In the genomic region with DNA sequence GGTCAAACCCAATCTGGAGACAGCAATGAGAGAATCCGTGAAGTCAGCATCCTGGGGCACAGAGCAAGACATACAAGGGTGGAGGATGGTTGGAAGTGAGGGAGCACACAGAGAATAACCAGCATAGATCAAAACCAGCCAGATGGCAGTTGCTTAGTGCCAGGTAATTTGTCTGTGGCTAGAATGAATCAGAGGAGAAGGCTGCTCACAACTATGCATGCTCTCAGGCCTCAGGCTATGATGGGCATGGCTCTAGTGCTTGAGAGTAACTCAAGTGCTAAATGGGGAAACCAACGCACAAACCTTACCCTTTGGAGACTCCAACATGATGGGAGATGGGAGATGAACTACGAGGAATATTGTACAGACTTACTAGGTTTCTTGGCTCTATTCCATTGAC, we compare ENCODE assay signal across 21 cellular contexts.
"Had no signal": no experiment of that assay in that cellular context is flagged by ENCODE, and none has a peak within 500 bp of the region (broad histone marks: within the 10 kb centered on the region; RNA-seq: fewer than 3 reads in every experiment).

No MANE protein-coding gene starts in this region.

- H3K4me1 Mint-ChIP-seq: brain, nephron had no signal

- ATAC-seq: activated naive CD4-positive, alpha-beta T cell treated with anti-CD3 and anti-CD28 coated beads, Interleukin-2, amount 50 U/mL, for 72 hours; gastroesophageal sphincter; left cardiac atrium; stimulated activated naive CD8-positive, alpha-beta T cell treated with anti-CD3 and anti-CD28 coated beads, Interleukin-15, Interleukin-2, amounts not matched to agents 100 U/mL and 50 U/mL, for 24 hours; upper lobe of right lung had no signal

- H3K4me3 Mint-ChIP-seq: brain; nephron; T-helper 2 cell treated with Interferon-gamma antibody and Interleukin-4, amounts not matched to agents 5 μg/mL and 100 μg/mL, for 36 hours had no signal

- DNase-seq: activated T-cell treated with anti-CD3 and anti-CD28 coated beads, Interleukin-2, amount 50 U/mL, for 1 hour; aorta; central memory CD4-positive, alpha-beta T cell; dermis blood vessel endothelial cell; effector CD8-positive, alpha-beta T cell; head of caudate nucleus; left cardiac atrium; mesenchymal stem cell; ovary; stimulated activated CD4-positive, alpha-beta T cell treated with anti-CD3 and anti-CD28 coated beads, Interleukin-4, amount 100 ng/mL, for 24 hours; stimulated activated naive CD8-positive, alpha-beta T cell treated with anti-CD3 and anti-CD28 coated beads, Interleukin-15, Interleukin-2, amounts not matched to agents 100 U/mL and 50 U/mL, for 24 hours; upper lobe of right lung; WERI-Rb-1 had no signal

- H3K27ac ChIP-seq: gastroesophageal sphincter, neutrophil, ovary, prostate gland, upper lobe of right lung, WERI-Rb-1 had no signal

- H3K36me3 Mint-ChIP-seq: activated naive CD4-positive, alpha-beta T cell treated with anti-CD3 and anti-CD28 coated beads, Interleukin-2, amount 50 U/mL, for 72 hours; brain had no signal

- H3K4me1 ChIP-seq: gastroesophageal sphincter, prostate gland, upper lobe of right lung had no signal

- FAIRE-seq: TTC549 had no signal

- H3K36me3 ChIP-seq: gastroesophageal sphincter, neutrophil, ovary, prostate gland, upper lobe of right lung, WERI-Rb-1 had no signal

- H3K27me3 ChIP-seq: gastroesophageal sphincter, neutrophil, ovary, upper lobe of right lung had no signal

- H3K27ac Mint-ChIP-seq: activated naive CD4-positive, alpha-beta T cell treated with anti-CD3 and anti-CD28 coated beads, Interleukin-2, amount 50 U/mL, for 72 hours; brain; nephron; T-helper 2 cell treated with Interferon-gamma antibody and Interleukin-4, amounts not matched to agents 5 μg/mL and 100 μg/mL, for 36 hours had no signal

- H3K9me3 ChIP-seq: neutrophil, ovary, prostate gland, upper lobe of right lung had no signal

- H3K4me3 ChIP-seq: gastroesophageal sphincter, ovary, prostate gland, upper lobe of right lung had no signal

- H3K9me3 Mint-ChIP-seq: T-helper 2 cell treated with Interferon-gamma antibody and Interleukin-4, amounts not matched to agents 5 μg/mL and 100 μg/mL, for 36 hours had no signal
